ENCODE assay signal across 7 cellular contexts in the genomic region with DNA sequence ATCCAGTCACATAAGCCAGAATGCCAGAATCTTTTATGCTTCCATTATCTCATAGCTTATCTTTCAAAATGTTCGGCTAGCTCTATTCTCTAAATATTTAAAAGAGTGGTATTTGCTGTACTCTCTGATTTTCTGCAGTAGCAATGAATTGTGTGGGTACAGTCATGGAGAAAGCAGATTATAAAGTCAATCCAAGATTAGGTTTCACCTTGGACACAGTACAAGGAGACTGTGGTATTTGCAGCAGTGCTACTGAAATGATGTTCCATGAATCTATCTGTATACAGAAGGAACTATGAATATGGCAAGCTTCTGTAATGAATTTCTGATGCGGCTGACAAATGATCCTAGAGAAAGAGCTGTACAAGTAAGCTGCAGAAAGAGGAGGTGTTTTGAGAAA. TPM values are rescaled to one million over a fixed set of nuclear protein-coding genes. Genes with fewer than 3 reads are reported as not detected.
"Had no signal": no experiment of that assay in that cellular context is flagged by ENCODE, and none has a peak within 500 bp of the region (broad histone marks: within the 10 kb centered on the region; RNA-seq: fewer than 3 reads in every experiment).

No MANE protein-coding gene starts in this region.

- H3K9ac ChIP-seq: KMS-11 had no signal

- DNase-seq: KBM-7, KG1 had no signal

- ATAC-seq: HepG2, K562 had no signal

- H3K4me2 ChIP-seq: KMS-11 had no signal

- H3K27ac ChIP-seq: HL-60, KMS-11 had no signal

- H3K4me3 ChIP-seq: K562 had no signal

RNA-seq across cellular contexts. Expression of a gene that starts 15.4 kb away (rescaled TPM):
- polyA plus RNA-seq: IgD-negative memory B cell had no signal
